In the genomic region with DNA sequence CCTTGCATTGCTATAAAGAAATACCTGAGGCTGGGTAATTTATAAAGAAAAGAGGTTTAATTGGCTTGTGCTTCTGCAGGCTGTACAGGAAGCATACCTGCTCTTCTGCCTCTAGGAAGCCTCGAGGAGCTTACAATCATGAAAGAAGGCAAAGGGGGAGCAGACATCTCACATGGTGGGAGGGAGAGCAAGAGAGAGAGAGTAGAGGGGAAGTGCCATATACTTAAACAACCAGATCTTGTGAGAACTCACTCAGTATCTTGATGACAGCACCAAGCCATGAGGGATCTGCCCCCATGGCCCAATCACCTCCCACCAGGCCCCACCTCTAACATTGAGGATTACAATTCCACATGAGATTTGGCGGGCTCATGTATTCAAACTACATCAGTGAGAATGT, we compare ENCODE assay signal across 11 cellular contexts.
"Had no signal": no experiment of that assay in that cellular context is flagged by ENCODE, and none has a peak within 500 bp of the region (broad histone marks: within the 10 kb centered on the region; RNA-seq: fewer than 3 reads in every experiment).

No MANE protein-coding gene starts in this region.

- FAIRE-seq: H1, H54 had no signal

- H3K9ac ChIP-seq: GM23248 had no signal

- H3K9me3 ChIP-seq: HAP-1 had no signal

- DNase-seq: GM23248, GOT3, H7, H9, HCEC 1CT, HFFc6 had no signal

- H3K4me3 ChIP-seq: GM23248, GM23338, HAP-1 had no signal

- H2AFZ ChIP-seq: GM23248, GM23338 had no signal

- H3K4me2 ChIP-seq: GM23338 had no signal

- H3K36me3 ChIP-seq: HAP-1 had no signal

- ATAC-seq: GM23338, HCT116 had no signal

- H3K4me1 ChIP-seq: HAP-1 had no signal

- H3K27ac ChIP-seq: GM23248 had no signal
